In genomic region chr6:7148100-7148822, GRCh38 we compare ENCODE assay signal across 9 cellular contexts. TPM values are rescaled to one million over a fixed set of nuclear protein-coding genes. Genes with fewer than 3 reads are reported as not detected.
A peak's percentile ranks its signal among the peaks of the same experiment; 100 is the strongest.
DNase-seq lines count a peak whose midpoint lies in the region; ATAC-seq and TF ChIP-seq lines count a peak whose summit lies in the region.
"Had no signal": no experiment of that assay in that cellular context is flagged by ENCODE, and none has a peak within 500 bp of the region (broad histone marks: within the 10 kb centered on the region; RNA-seq: fewer than 3 reads in every experiment).

No MANE protein-coding gene starts in this region.

- peaks cover 87% of the 10 kb centered on the region for H3K4me1 Mint-ChIP-seq in activated T-cell treated with anti-CD3 and anti-CD28 coated beads, Interleukin-2, amount 50 U/mL, for 24 hours (ENCODE audit: low read depth)
- H3K4me1 Mint-ChIP-seq in activated T-cell treated with anti-CD3 and anti-CD28 coated beads, Interleukin-2, amount 50 U/mL, for 72 hours (ENCODE audit: low read depth): peaks cover 88% of the 10 kb centered on the region

- TF ChIP-seq CTCF in GM10266 (IDR thresholded peaks at IDR 0.05; ENCODE audit: control insufficient read depth, insufficient read depth, low read depth, missing control alignments): no peak

- no peaks in the 10 kb centered on the region for H3K9me3 Mint-ChIP-seq in activated T-cell treated with anti-CD3 and anti-CD28 coated beads, Interleukin-2, amount 50 U/mL, for 24 hours
- H3K9me3 Mint-ChIP-seq in activated T-cell treated with anti-CD3 and anti-CD28 coated beads, Interleukin-2, amount 50 U/mL, for 72 hours: no peaks in the 10 kb centered on the region

- peaks cover 43% of the 10 kb centered on the region for H3K4me1 ChIP-seq in stomach smooth muscle (ENCODE audit: control insufficient read depth, insufficient read depth, low read length)

- peak overlapping the region; percentile 92 for H3K27ac ChIP-seq in stomach smooth muscle (ENCODE audit: low read length)

- no peaks in the 10 kb centered on the region for H3K36me3 ChIP-seq in stomach smooth muscle (ENCODE audit: control insufficient read depth in 2 of 2, insufficient read depth in 2 of 2, low read length in 2 of 2)

- H3K36me3 Mint-ChIP-seq in activated T-cell treated with anti-CD3 and anti-CD28 coated beads, Interleukin-2, amount 50 U/mL, for 24 hours (ENCODE audit: low read depth): peaks cover 10% of the 10 kb centered on the region
- no peaks in the 10 kb centered on the region for H3K36me3 Mint-ChIP-seq in activated T-cell treated with anti-CD3 and anti-CD28 coated beads, Interleukin-2, amount 50 U/mL, for 72 hours (ENCODE audit: insufficient read depth in 2 of 2)

- H3K9ac ChIP-seq in stomach smooth muscle (ENCODE audit: low read length in 2 of 2): peak overlapping the region in 1 of 2 donors; percentile 13

- peak; percentile 59 to 70 for ATAC-seq in activated T-cell treated with anti-CD3 and anti-CD28 coated beads, Interleukin-2, amount 50 U/mL, for 72 hours (replicated peaks in 1 of 2)
- no peak for ATAC-seq in HG03442 (IDR thresholded peaks at IDR 0.05; ENCODE audit: unreplicated experiment)
- no peak for ATAC-seq in GM19452 (IDR thresholded peaks at IDR 0.05; ENCODE audit: unreplicated experiment)

- H3K4me3 Mint-ChIP-seq in activated T-cell treated with anti-CD3 and anti-CD28 coated beads, Interleukin-2, amount 50 U/mL, for 24 hours: no peak overlapping the region
- H3K4me3 Mint-ChIP-seq in activated T-cell treated with anti-CD3 and anti-CD28 coated beads, Interleukin-2, amount 50 U/mL, for 72 hours: peak overlapping the region; percentile 14 to 86

- H3K27me3 ChIP-seq in stomach smooth muscle (ENCODE audit: control insufficient read depth in 1 of 2, insufficient read depth in 2 of 2, low read length in 2 of 2): no peaks in the 10 kb centered on the region

- no peak for DNase-seq in activated T-cell treated with anti-CD3 and anti-CD28 coated beads, Interleukin-2, amount 50 U/mL, for 24 hours
- DNase-seq in activated T-cell treated with anti-CD3 and anti-CD28 coated beads, Interleukin-2, amount 50 U/mL, for 1 hour: no peak
- DNase-seq in activated T-cell treated with anti-CD3 and anti-CD28 coated beads, Interleukin-2, amount 50 U/mL, for 72 hours: no peak
- DNase-seq in glomerular visceral epithelial cell (ENCODE audit: extremely low spot score) (peak; percentile 81), GM10266 (ENCODE audit: extremely low spot score) (no peak)
- DNase-seq: midbrain had no signal

- H3K27ac Mint-ChIP-seq in activated T-cell treated with anti-CD3 and anti-CD28 coated beads, Interleukin-2, amount 50 U/mL, for 24 hours: peak overlapping the region; percentile 90
- H3K27ac Mint-ChIP-seq in activated T-cell treated with anti-CD3 and anti-CD28 coated beads, Interleukin-2, amount 50 U/mL, for 72 hours: peak overlapping the region; percentile 77

- H3K9me3 ChIP-seq in stomach smooth muscle (ENCODE audit: control insufficient read depth in 2 of 2, low read length in 2 of 2): no peaks in the 10 kb centered on the region

- no peak overlapping the region for H3K4me3 ChIP-seq in stomach smooth muscle (ENCODE audit: low read length in 2 of 2)

- H3K27me3 Mint-ChIP-seq in activated T-cell treated with anti-CD3 and anti-CD28 coated beads, Interleukin-2, amount 50 U/mL, for 24 hours: no peaks in the 10 kb centered on the region
- no peaks in the 10 kb centered on the region for H3K27me3 Mint-ChIP-seq in activated T-cell treated with anti-CD3 and anti-CD28 coated beads, Interleukin-2, amount 50 U/mL, for 72 hours (ENCODE audit: low read depth)

RNA-seq across cellular contexts. Expression of gene RREB1, which starts 40.5 kb away (rescaled TPM):
- 10 to 100 TPM; 16.0 to 16.4 TPM for total RNA-seq in activated T-cell treated with anti-CD3 and anti-CD28 coated beads, Interleukin-2, amount 50 U/mL, for 72 hours

Comparison
In these comparisons a context has a peak if more than half of its experiments do, and no peak if none do; other contexts are left out.
1. ATAC-seq: peak in activated T-cell treated with anti-CD3 and anti-CD28 coated beads, Interleukin-2, amount 50 U/mL, for 72 hours (2 of 2); none in HG03442 (single experiment) and GM19452 (single experiment).